In genomic region chr19:2942928-2943640, GRCh38 we compare ENCODE assay signal across 15 cellular contexts. TPM values are rescaled to one million over a fixed set of nuclear protein-coding genes. Genes with fewer than 3 reads are reported as not detected.
DNase-seq lines count a peak whose midpoint lies in the region; ATAC-seq, FAIRE-seq and TF ChIP-seq lines count a peak whose summit lies in the region.
"Had no signal": no experiment of that assay in that cellular context is flagged by ENCODE, and none has a peak within 500 bp of the region (broad histone marks: within the 10 kb centered on the region; RNA-seq: fewer than 3 reads in every experiment).

No MANE protein-coding gene starts in this region.

- no peaks in the 10 kb centered on the region; a peak in 1 of 5 replicates for H3K27me3 ChIP-seq in HepG2 (ENCODE audit: control insufficient read depth in 1 of 2, insufficient read depth in 2 of 2, low read length in 2 of 2)
- no peaks in the 10 kb centered on the region for H3K27me3 ChIP-seq in right lobe of liver
- H3K27me3 ChIP-seq in SJCRH30, result no peaks in the 10 kb centered on the region
- no peaks in the 10 kb centered on the region for H3K27me3 ChIP-seq in endodermal cell (ENCODE audit: control insufficient read depth, insufficient read depth, low read length, poor library complexity, severe bottlenecking)
- H3K27me3 ChIP-seq in thymus (ENCODE audit: control insufficient read depth, insufficient read depth), result no peaks in the 10 kb centered on the region
- H3K27me3 ChIP-seq: esophagus muscularis mucosa, thyroid gland had no signal

- no peak for TF ChIP-seq EP300 in HepG2 (IDR thresholded peaks at IDR 0.05; ENCODE audit: low read depth in 2 of 2, low read length in 2 of 2)
- no peak for TF ChIP-seq EP300 in HepG2 (CRISPR knock-in tag; IDR thresholded peaks at IDR 0.05; ENCODE audit: borderline replicate concordance)

- no peaks in the 10 kb centered on the region for H4K20me1 ChIP-seq in HepG2 (ENCODE audit: insufficient read depth, low read length)

- peaks cover 32% of the 10 kb centered on the region for H3K79me2 ChIP-seq in HepG2 (ENCODE audit: insufficient read depth, low read length)

- intact Hi-C loops in HepG2 (cut with micrococcal nuclease; ENCODE audit: unreplicated experiment) (loop anchor here (1.0 kb wide), 2 partner anchors 41 to 56 kb away; no protein-coding TSS in a partner anchor), right lobe of liver (cut with DNase I) (no loop called here), mucosa of descending colon (cut with DNase I, micrococcal nuclease) (no loop called here)

- H3K4me1 ChIP-seq in HepG2 (ENCODE audit: insufficient read depth, low read length) (peaks cover 20% of the 10 kb centered on the region), right lobe of liver (peaks cover 0 to 11% (median 0%) of the 10 kb centered on the region in 4 donors), SJCRH30 (no peaks in the 10 kb centered on the region), endodermal cell (ENCODE audit: control insufficient read depth, insufficient read depth, low read length) (no peaks in the 10 kb centered on the region), thymus (ENCODE audit: control insufficient read depth, insufficient read depth, low read length) (peaks cover 8% of the 10 kb centered on the region), mucosa of descending colon (ENCODE audit: low read depth) (peaks cover 4% of the 10 kb centered on the region)

- peak overlapping the region; percentile 90 for H3K4me2 ChIP-seq in HepG2 (ENCODE audit: low read depth, low read length)

- H3K36me3 Mint-ChIP-seq in endodermal cell (ENCODE audit: low read depth), result peaks cover 19% of the 10 kb centered on the region

- H3K27me3 Mint-ChIP-seq in endodermal cell (ENCODE audit: insufficient read depth), result no peaks in the 10 kb centered on the region

- 16% methylated on average over 10 of the region's 14 CpGs for WGBS in HepG2 (ENCODE audit: low lambda C conversion rate)
- 66% methylated on average over 11 of the region's 14 CpGs for WGBS in right lobe of liver (ENCODE audit: insufficient coverage, low coverage, low lambda C conversion rate, missing lambda C conversion rate)
- 95 to 96% methylated on average over 10 to 14 of the region's 14 CpGs for WGBS in endodermal cell (ENCODE audit: insufficient coverage in 1 of 2, insufficient read length in 1 of 2), 2 experiments
- 96% methylated on average over 14 of the region's 14 CpGs for WGBS in thymus

- TF ChIP-seq RAD21 in HepG2 (CRISPR knock-in tag; IDR thresholded peaks at IDR 0.05), result no peak

- peak; percentile 30 for FAIRE-seq in HepG2 (lab: Jason Lieb, UNC)
- FAIRE-seq: GM12878 had no signal

- H3K4me3 ChIP-seq in HepG2 (replicated peaks in 1 of 3; ENCODE audit: insufficient read depth in 1 of 3, low read depth in 2 of 3, low read length in 3 of 3), result peak overlapping the region; percentile 84 to 90 (median 88)
- no peak overlapping the region for H3K4me3 ChIP-seq in right lobe of liver
- H3K4me3 ChIP-seq in SJCRH30, result peak overlapping the region; percentile 95
- no peak overlapping the region for H3K4me3 ChIP-seq in endodermal cell (ENCODE audit: low read length)
- H3K4me3 ChIP-seq in thymus (ENCODE audit: low read length), result no peak overlapping the region
- no peak overlapping the region for H3K4me3 ChIP-seq in mucosa of descending colon

- no peaks in the 10 kb centered on the region for H3K9me3 ChIP-seq in HepG2 (ENCODE audit: low read length)
- no peaks in the 10 kb centered on the region for H3K9me3 ChIP-seq in right lobe of liver
- H3K9me3 ChIP-seq in SJCRH30 (replicated peaks), result no peaks in the 10 kb centered on the region
- peaks cover 4% of the 10 kb centered on the region for H3K9me3 ChIP-seq in endodermal cell (ENCODE audit: control insufficient read depth, low read length)
- no peaks in the 10 kb centered on the region for H3K9me3 ChIP-seq in thymus (ENCODE audit: control insufficient read depth)
- no peaks in the 10 kb centered on the region for H3K9me3 ChIP-seq in mucosa of descending colon
- H3K9me3 ChIP-seq: esophagus muscularis mucosa, thyroid gland had no signal

- peaks cover 19% of the 10 kb centered on the region for H3K9me3 Mint-ChIP-seq in endodermal cell

- TF ChIP-seq CTCF in HepG2 (CRISPR knock-in tag; IDR thresholded peaks at IDR 0.05) (peak; percentile 50; the same call in 1 of the 2 replicates), right lobe of liver (IDR thresholded peaks at IDR 0.05) (no peak), endodermal cell (conservative IDR thresholded peaks at IDR 0.05) (no peak), mucosa of descending colon (IDR thresholded peaks at IDR 0.05) (no peak)

- H3K27ac ChIP-seq in HepG2 (ENCODE audit: extremely low read length, insufficient read depth, low read length) (peak overlapping the region; percentile 86), right lobe of liver (no peak overlapping the region), SJCRH30 (peak overlapping the region; percentile 95), endodermal cell (ENCODE audit: low read depth, low read length) (no peak overlapping the region), thymus (ENCODE audit: low read depth) (peak overlapping the region; percentile 49)
- H3K27ac ChIP-seq: coronary artery, esophagus muscularis mucosa, thyroid gland had no signal

- peak overlapping the region; percentile 78 for H3K9ac ChIP-seq in HepG2 (ENCODE audit: insufficient read depth, low read depth, low read length)
- H3K9ac ChIP-seq in endodermal cell (ENCODE audit: extremely low read depth, low read length, poor library complexity, severe bottlenecking), result no peak overlapping the region

- 0 out of 4 replicates have a peak, but pooled peaks of 1 of the 2 experiments have one; percentile 26 for TF ChIP-seq POLR2A in HepG2 (IDR thresholded peaks at IDR 0.05; ENCODE audit: insufficient read depth in 1 of 2, low read depth in 2 of 2, low read length in 2 of 2)
- TF ChIP-seq POLR2A in right lobe of liver (IDR thresholded peaks at IDR 0.05), result no peak

- H2AFZ ChIP-seq in HepG2 (ENCODE audit: low read length), result peak overlapping the region; percentile 76

- CTCF ChIA-PET in HepG2 (lab: Yijun Ruan, JAX; ENCODE audit: low intra/inter-chr PET ratio, low total read pairs), result no interaction called here

- DNase-seq in HepG2 (ENCODE audit: low spot score) (peak; percentile 52), right lobe of liver (no peak), SJCRH30 (peak; percentile 86), endodermal cell (no peak), NCI-H1694 (lab: John Stamatoyannopoulos, UW) (no peak), putamen (ENCODE audit: low spot score) (no peak), mucosa of descending colon (no peak)
- DNase-seq: amygdala, NCI-H1930, NCI-H526, thyroid gland had no signal

- peak overlapping the region; percentile 73 for H3K4me3 Mint-ChIP-seq in endodermal cell

- no peak overlapping the region for H3K27ac Mint-ChIP-seq in endodermal cell

- H3K36me3 ChIP-seq in HepG2 (replicated peaks in 1 of 2; ENCODE audit: control insufficient read depth in 1 of 2, insufficient read depth in 2 of 2, low read length in 2 of 2) (peaks cover 3 to 12% of the 10 kb centered on the region in 2 experiments; a peak in 4 of 5 replicates), right lobe of liver (peaks cover 0 to 9% (median under 1%) of the 10 kb centered on the region in 4 donors), SJCRH30 (peaks cover 18% of the 10 kb centered on the region), endodermal cell (ENCODE audit: control insufficient read depth, insufficient read depth, low read length) (peaks cover 4% of the 10 kb centered on the region), thymus (ENCODE audit: control insufficient read depth, insufficient read depth) (peaks cover 13% of the 10 kb centered on the region), mucosa of descending colon (ENCODE audit: low read depth) (peaks cover 5% of the 10 kb centered on the region)
- H3K36me3 ChIP-seq: thyroid gland had no signal

- in situ Hi-C loops in HepG2 (cut with HindIII; ENCODE audit: extremely low pct_ligation_motif_present, low pct_unique_long_range_greater_than_20kb), result no loop called here

- POLR2A ChIA-PET in HepG2 (lab: Yijun Ruan, JAX), result interaction anchor here (0.7 to 3.3 kb wide), 10 partner anchors 7 to 333 kb away, joined by 3 to 20 read pairs (median 5); partner anchors contain the start of genes TLE6, ZNF556 and ZNF57

- ATAC-seq in HepG2 (peak; percentile 26), right lobe of liver (no peak), mucosa of descending colon (no peak)
- ATAC-seq: GM12878 had no signal

- BruUV-seq in HepG2 (replicated peaks; lab: Mats Ljungman, UMichigan), result no TSS peak

- H3K4me1 Mint-ChIP-seq in endodermal cell, result peaks cover 4% of the 10 kb centered on the region

RNA-seq across cellular contexts. Expression of gene ZNF77, which starts 1.7 kb away (rescaled TPM):
- 11.5 and 12.6 TPM in 2 replicates for total RNA-seq in HepG2 (2016; rRNA removed; fragmentation: Illumina TruSeq; extraction: Trizol)
- 2.9 and 3.5 TPM in 2 replicates for total RNA-seq in HepG2 (2016; cell fraction: cytosol; rRNA removed; fragmentation: Illumina TruSeq; extraction: Trizol; ENCODE audit: low read depth)
- 10.1 and 13.6 TPM in 2 replicates for total RNA-seq in HepG2 (2016; cell fraction: insoluble cytoplasmic fraction; rRNA removed; fragmentation: Illumina TruSeq; extraction: Trizol)
- total RNA-seq in HepG2 (2016; cell fraction: membrane; rRNA removed; fragmentation: Illumina TruSeq; extraction: Trizol), result 7.1 and 7.2 TPM in 2 replicates
- total RNA-seq in HepG2 (2016; cell fraction: nucleus; rRNA removed; fragmentation: Illumina TruSeq; extraction: Trizol), result 8.2 and 9.0 TPM in 2 replicates
- 7.1 and 7.8 TPM in 2 replicates for polyA plus RNA-seq in HepG2 (2011; rRNA removed)
- polyA plus RNA-seq in HepG2 (2011; cell fraction: cytosol; rRNA removed), result 3.6 and 5.6 TPM in 2 replicates
- polyA plus RNA-seq in HepG2 (2011; cell fraction: nucleus; rRNA removed), result 5.3 and 7.8 TPM in 2 replicates
- polyA plus RNA-seq in HepG2 (2012), result 5.3 and 5.9 TPM in 2 replicates
- 0.84 and 1.0 TPM in 2 replicates for polyA plus RNA-seq in HepG2 (2016; cell fraction: cytosol; fragmentation: Illumina TruSeq; extraction: Trizol; ENCODE audit: low read depth)
- 9.3 and 9.6 TPM in 2 replicates for polyA plus RNA-seq in HepG2 (2016; cell fraction: insoluble cytoplasmic fraction; fragmentation: Illumina TruSeq; extraction: Trizol; ENCODE audit: low read depth)
- polyA plus RNA-seq in HepG2 (2016; cell fraction: membrane; fragmentation: Illumina TruSeq; extraction: Trizol; ENCODE audit: low read depth), result 2.7 and 2.9 TPM in 2 replicates
- 14.6 and 16.9 TPM in 2 replicates for polyA plus RNA-seq in HepG2 (2016; cell fraction: nucleus; fragmentation: Illumina TruSeq; extraction: Trizol; ENCODE audit: insufficient read depth, low read depth)
- polyA minus RNA-seq in HepG2 (2011; rRNA and poly(A)+ RNA removed; ENCODE audit: low replicate concordance), result 6.2 and 7.9 TPM in 2 replicates
- 2.5 and 5.3 TPM in 2 replicates for polyA minus RNA-seq in HepG2 (2011; cell fraction: cytosol; rRNA and poly(A)+ RNA removed)
- polyA minus RNA-seq in HepG2 (2011; cell fraction: nucleus; rRNA and poly(A)+ RNA removed), result 5.7 and 10.9 TPM in 2 replicates
- 1 to 10 TPM; 1.1 to 1.5 (median 1.3) TPM for total RNA-seq in right lobe of liver
- total RNA-seq in SJCRH30 (2014; rRNA removed; shearing (Covaris generic)), result 14.1 and 17.3 TPM in 2 replicates
- 1 to 10 TPM; 4.6 to 7.1 TPM for total RNA-seq in endodermal cell
- 8.7 TPM for polyA plus RNA-seq in endodermal cell (2013, experiment 1 of 2)
- polyA plus RNA-seq in endodermal cell (2013, experiment 2 of 2), result 9.9 TPM
- 4.6 TPM for polyA plus RNA-seq in thymus
- total RNA-seq in mucosa of descending colon, result 1 to 10 TPM; 4.1 to 4.5 (median 4.1) TPM

RNA-seq across cellular contexts. Expression of gene TLE6, which starts 34.3 kb away (rescaled TPM):
- total RNA-seq in HepG2 (2016; rRNA removed; fragmentation: Illumina TruSeq; extraction: Trizol), result 0.24 and 0.28 TPM in 2 replicates
- total RNA-seq in HepG2 (2016; cell fraction: cytosol; rRNA removed; fragmentation: Illumina TruSeq; extraction: Trizol; ENCODE audit: low read depth), result not detected in 2 replicates
- 0.06 TPM in 1 of 2 replicates, not detected in the other for total RNA-seq in HepG2 (2016; cell fraction: insoluble cytoplasmic fraction; rRNA removed; fragmentation: Illumina TruSeq; extraction: Trizol)
- not detected in 2 replicates for total RNA-seq in HepG2 (2016; cell fraction: membrane; rRNA removed; fragmentation: Illumina TruSeq; extraction: Trizol)
- total RNA-seq in HepG2 (2016; cell fraction: nucleus; rRNA removed; fragmentation: Illumina TruSeq; extraction: Trizol), result not detected in 2 replicates
- 5.5 and 6.4 TPM in 2 replicates for polyA plus RNA-seq in HepG2 (2011; rRNA removed)
- polyA plus RNA-seq in HepG2 (2011; cell fraction: cytosol; rRNA removed), result 4.2 TPM in 2 replicates
- polyA plus RNA-seq in HepG2 (2011; cell fraction: nucleus; rRNA removed), result 18.3 and 20.1 TPM in 2 replicates
- polyA plus RNA-seq in HepG2 (2012), result 1.5 and 1.9 TPM in 2 replicates
- 0.19 and 0.32 TPM in 2 replicates for polyA plus RNA-seq in HepG2 (2016; cell fraction: cytosol; fragmentation: Illumina TruSeq; extraction: Trizol; ENCODE audit: low read depth)
- polyA plus RNA-seq in HepG2 (2016; cell fraction: insoluble cytoplasmic fraction; fragmentation: Illumina TruSeq; extraction: Trizol; ENCODE audit: low read depth), result not detected in 2 replicates
- not detected in 2 replicates for polyA plus RNA-seq in HepG2 (2016; cell fraction: membrane; fragmentation: Illumina TruSeq; extraction: Trizol; ENCODE audit: low read depth)
- polyA plus RNA-seq in HepG2 (2016; cell fraction: nucleus; fragmentation: Illumina TruSeq; extraction: Trizol; ENCODE audit: insufficient read depth, low read depth), result 1.00 TPM in 1 of 2 replicates, not detected in the other
- 4.2 and 4.9 TPM in 2 replicates for polyA minus RNA-seq in HepG2 (2011; rRNA and poly(A)+ RNA removed; ENCODE audit: low replicate concordance)
- 2.4 TPM in 1 of 2 replicates, not detected in the other for polyA minus RNA-seq in HepG2 (2011; cell fraction: cytosol; rRNA and poly(A)+ RNA removed)
- 3.2 and 5.0 TPM in 2 replicates for polyA minus RNA-seq in HepG2 (2011; cell fraction: nucleus; rRNA and poly(A)+ RNA removed)
- 1 to 10 TPM; 2.3 to 8.9 (median 4.6) TPM for total RNA-seq in right lobe of liver
- 2.6 TPM in 2 replicates for total RNA-seq in SJCRH30 (2014; rRNA removed; shearing (Covaris generic))
- total RNA-seq in endodermal cell, result 10 to 100 TPM; 13.7 to 17.3 TPM
- 1.2 TPM for polyA plus RNA-seq in endodermal cell (2013, experiment 1 of 2)
- polyA plus RNA-seq in endodermal cell (2013, experiment 2 of 2), result 1.3 TPM
- polyA plus RNA-seq in thymus, result 4.9 TPM
- 1 to 10 TPM; 1.8 to 4.1 (median 3.0) TPM for total RNA-seq in mucosa of descending colon

RNA-seq across cellular contexts. Expression of gene ZNF57, which starts 42.4 kb away (rescaled TPM):
- total RNA-seq in HepG2 (2016; rRNA removed; fragmentation: Illumina TruSeq; extraction: Trizol) (17.5 and 25.8 TPM in 2 replicates), right lobe of liver (1 to 10 TPM in 5 of 6 experiments, under 1 TPM in 1; 0.98 to 2.9 (median 1.7) TPM), endodermal cell (1 to 10 TPM; 4.3 to 5.0 TPM), mucosa of descending colon (10 to 100 TPM in 2 of 3 donors, 1 to 10 TPM in 1; 8.9 to 19.1 (median 14.4) TPM)
- total RNA-seq in HepG2 (2016; cell fraction: cytosol; rRNA removed; fragmentation: Illumina TruSeq; extraction: Trizol; ENCODE audit: low read depth), result 9.2 and 10.2 TPM in 2 replicates
- 17.7 and 22.3 TPM in 2 replicates for total RNA-seq in HepG2 (2016; cell fraction: insoluble cytoplasmic fraction; rRNA removed; fragmentation: Illumina TruSeq; extraction: Trizol)
- total RNA-seq in HepG2 (2016; cell fraction: membrane; rRNA removed; fragmentation: Illumina TruSeq; extraction: Trizol), result 15.7 and 21.7 TPM in 2 replicates
- 12.5 and 12.8 TPM in 2 replicates for total RNA-seq in HepG2 (2016; cell fraction: nucleus; rRNA removed; fragmentation: Illumina TruSeq; extraction: Trizol)
- polyA plus RNA-seq in HepG2 (2011; rRNA removed) (6.6 and 8.0 TPM in 2 replicates), thymus (7.8 TPM)
- polyA plus RNA-seq in HepG2 (2011; cell fraction: cytosol; rRNA removed), result 4.3 and 7.3 TPM in 2 replicates
- 6.3 and 7.4 TPM in 2 replicates for polyA plus RNA-seq in HepG2 (2011; cell fraction: nucleus; rRNA removed)
- polyA plus RNA-seq in HepG2 (2012), result 7.0 and 7.8 TPM in 2 replicates
- polyA plus RNA-seq in HepG2 (2016; cell fraction: cytosol; fragmentation: Illumina TruSeq; extraction: Trizol; ENCODE audit: low read depth), result 2.7 and 2.8 TPM in 2 replicates
- polyA plus RNA-seq in HepG2 (2016; cell fraction: insoluble cytoplasmic fraction; fragmentation: Illumina TruSeq; extraction: Trizol; ENCODE audit: low read depth), result 16.0 TPM in 2 replicates
- 3.9 and 5.1 TPM in 2 replicates for polyA plus RNA-seq in HepG2 (2016; cell fraction: membrane; fragmentation: Illumina TruSeq; extraction: Trizol; ENCODE audit: low read depth)
- polyA plus RNA-seq in HepG2 (2016; cell fraction: nucleus; fragmentation: Illumina TruSeq; extraction: Trizol; ENCODE audit: insufficient read depth, low read depth), result 18.5 and 27.5 TPM in 2 replicates
- 4.0 and 7.2 TPM in 2 replicates for polyA minus RNA-seq in HepG2 (2011; rRNA and poly(A)+ RNA removed; ENCODE audit: low replicate concordance)
- 6.4 and 6.9 TPM in 2 replicates for polyA minus RNA-seq in HepG2 (2011; cell fraction: cytosol; rRNA and poly(A)+ RNA removed)
- polyA minus RNA-seq in HepG2 (2011; cell fraction: nucleus; rRNA and poly(A)+ RNA removed), result 6.6 and 9.9 TPM in 2 replicates
- total RNA-seq in SJCRH30 (2014; rRNA removed; shearing (Covaris generic)), result 16.7 and 18.9 TPM in 2 replicates
- polyA plus RNA-seq in endodermal cell (2013, experiment 1 of 2), result 4.1 TPM
- 4.2 TPM for polyA plus RNA-seq in endodermal cell (2013, experiment 2 of 2)

Comparison
In these comparisons a context has a peak if more than half of its experiments do, and no peak if none do; other contexts are left out.
1. DNase-seq: peak in HepG2 (single experiment) and SJCRH30 (2 of 2); none in right lobe of liver (0 of 3), endodermal cell (single experiment), NCI-H1694 (single experiment), putamen (single experiment) and mucosa of descending colon (0 of 3).
2. H3K27ac ChIP-seq: peak in HepG2 (single experiment), SJCRH30 (single experiment) and thymus (single experiment); none in right lobe of liver (0 of 3) and endodermal cell (single experiment).
3. H3K4me3 ChIP-seq: peak in HepG2 (3 of 3) and SJCRH30 (single experiment); none in right lobe of liver (0 of 3), endodermal cell (single experiment), thymus (single experiment) and mucosa of descending colon (single experiment).